In the genomic region with DNA sequence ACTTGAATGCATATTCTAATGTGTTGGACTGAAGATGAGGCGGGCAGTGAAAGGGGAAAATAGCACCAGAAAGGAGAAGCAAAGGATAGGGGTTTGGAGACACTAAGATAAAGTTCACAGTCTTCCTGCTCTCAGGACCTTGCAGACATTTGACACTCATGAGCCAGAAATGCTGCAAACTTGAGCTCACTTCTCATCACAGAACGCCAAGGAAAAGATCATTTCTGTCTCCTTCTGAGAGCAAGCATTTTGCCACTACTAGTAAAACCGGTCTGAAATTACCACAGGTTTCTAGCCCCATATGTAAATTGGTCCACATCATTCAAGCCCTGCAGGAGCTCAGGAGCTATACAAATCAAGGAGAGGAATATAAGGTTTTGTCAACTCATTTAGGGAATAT, we compare ENCODE assay signal across 21 cellular contexts. TPM values are rescaled to one million over a fixed set of nuclear protein-coding genes. Genes with fewer than 3 reads are reported as not detected.
"Had no signal": no experiment of that assay in that cellular context is flagged by ENCODE, and none has a peak within 500 bp of the region (broad histone marks: within the 10 kb centered on the region; RNA-seq: fewer than 3 reads in every experiment).

No MANE protein-coding gene starts in this region.

- FAIRE-seq: HepG2, RCC 7860 had no signal

- H3K36me3 ChIP-seq: MG63, SJSA1 had no signal

- H3K27me3 ChIP-seq: MG63, SJSA1 had no signal

- H3K4me3 ChIP-seq: MG63, SJSA1, SK-N-MC had no signal

- H3K27ac ChIP-seq: SJSA1, SK-N-MC had no signal

- DNase-seq: IMR-90, Karpas-422, KG1, MG63, NCI-H1092 treated with DMSO at 0.1 percent for 48 hours, NCI-H1436, NCI-H187, NCI-H2029, NCI-H2171 treated with DMSO at 0.1 percent for 48 hours, NCI-H345, NCI-H446 treated with DMSO at 0.1 percent for 48 hours, NCI-H510A treated with DMSO at 0.1 percent for 48 hours, NCI-H69, NCI-H774, Right ventricle myocardium superior, RPMI8226, SIG-M5 had no signal

- H3K4me1 ChIP-seq: SJSA1 had no signal

- H3K9me3 ChIP-seq: MG63, SJSA1 had no signal

RNA-seq across cellular contexts. Expression of a gene that starts 44.6 kb away (rescaled TPM):
- total RNA-seq: HepG2, IMR-90, SJSA1 had no signal
